Comparison of ENCODE assay signal across 11 cellular contexts in genomic region chr2:120771556-120772208, GRCh38. TPM values are rescaled to one million over a fixed set of nuclear protein-coding genes. Genes with fewer than 3 reads are reported as not detected.
DNase-seq lines count a peak whose midpoint lies in the region; ATAC-seq, FAIRE-seq and TF ChIP-seq lines count a peak whose summit lies in the region.
"Had no signal": no experiment of that assay in that cellular context is flagged by ENCODE, and none has a peak within 500 bp of the region (broad histone marks: within the 10 kb centered on the region; RNA-seq: fewer than 3 reads in every experiment).

No MANE protein-coding gene starts in this region.

- H3K9me3 Mint-ChIP-seq in activated naive CD4-positive, alpha-beta T cell treated with anti-CD3 and anti-CD28 coated beads, Interleukin-2, amount 10 ng/mL, durations not matched to agents 7 days and 5 days, result no peaks in the 10 kb centered on the region

- ATAC-seq in body of pancreas, result peak; percentile 68

- H3K9me3 ChIP-seq in HEK293 (ENCODE audit: control insufficient read depth, insufficient read depth, low read depth, low read length), result no peaks in the 10 kb centered on the region
- no peaks in the 10 kb centered on the region for H3K9me3 ChIP-seq in body of pancreas
- no peaks in the 10 kb centered on the region for H3K9me3 ChIP-seq in testis

- CTCF ChIA-PET in HEK293 (lab: Yijun Ruan, JAX), result no interaction called here
- CTCF ChIA-PET in activated naive CD4-positive, alpha-beta T cell treated with anti-CD3 and anti-CD28 coated beads, Interleukin-2, amount 10 ng/mL, durations not matched to agents 7 days and 5 days (lab: Charles Lee), result no interaction called here

- TF ChIP-seq CTCF in HEK293 (tag by site-specific recombination; IDR thresholded peaks at IDR 0.05) (no peak), body of pancreas (IDR thresholded peaks at IDR 0.05) (no peak), testis (IDR thresholded peaks at IDR 0.05) (no peak)

- H3K27ac ChIP-seq in HEK293 (ENCODE audit: extremely low read depth, low read depth, low read length) (no peak overlapping the region), body of pancreas (no peak overlapping the region), testis (no peak overlapping the region)

- H3K4me3 ChIP-seq in HEK293 (ENCODE audit: low read depth, low read length) (no peak overlapping the region), body of pancreas (no peak overlapping the region), testis (no peak overlapping the region)

- peak; percentile 18 to 45 (median 25) for DNase-seq in body of pancreas
- peak; percentile 97 for DNase-seq in islet precursor cell
- peak; percentile 49 for DNase-seq in testis
- no peak for DNase-seq in globus pallidus (ENCODE audit: low spot score)
- no peak for DNase-seq in activated gamma-delta T cell (lab: John Stamatoyannopoulos, UW)
- no peak for DNase-seq in activated naive CD4-positive, alpha-beta T cell treated with anti-CD3 and anti-CD28 coated beads, Interleukin-2, amount 10 ng/mL, durations not matched to agents 7 days and 5 days
- no peak for DNase-seq in GM12892 (ENCODE audit: insufficient read length)
- DNase-seq: amygdala, NCI-H1930 had no signal

- no peak for FAIRE-seq in GM12892 (lab: Jason Lieb, UNC)
- FAIRE-seq: islet of Langerhans had no signal

- TF ChIP-seq POLR2A in body of pancreas (IDR thresholded peaks at IDR 0.05) (no peak), testis (IDR thresholded peaks at IDR 0.05) (no peak), GM12892 (IDR thresholded peaks at IDR 0.05; ENCODE audit: low read depth, low read length) (no peak)

- no peaks in the 10 kb centered on the region for H3K27me3 Mint-ChIP-seq in activated naive CD4-positive, alpha-beta T cell treated with anti-CD3 and anti-CD28 coated beads, Interleukin-2, amount 10 ng/mL, durations not matched to agents 7 days and 5 days

- peaks cover 5% of the 10 kb centered on the region; the same call in 1 of the 2 replicates for H3K4me1 ChIP-seq in HEK293 (ENCODE audit: control insufficient read depth, insufficient read depth, low read length)
- no peaks in the 10 kb centered on the region for H3K4me1 ChIP-seq in body of pancreas
- H3K4me1 ChIP-seq in testis, result peaks cover 12% of the 10 kb centered on the region

- H3K36me3 Mint-ChIP-seq in activated naive CD4-positive, alpha-beta T cell treated with anti-CD3 and anti-CD28 coated beads, Interleukin-2, amount 10 ng/mL, durations not matched to agents 7 days and 5 days, result no peaks in the 10 kb centered on the region

- H3K36me3 ChIP-seq in HEK293 (ENCODE audit: control insufficient read depth in 2 of 2, insufficient read depth in 1 of 2, low read length in 2 of 2) (no peaks in the 10 kb centered on the region), body of pancreas (replicated peaks in 1 of 2; ENCODE audit: insufficient read depth in 1 of 2, low read depth in 2 of 2) (no peaks in the 10 kb centered on the region), testis (ENCODE audit: low read depth, missing control alignments) (no peaks in the 10 kb centered on the region)

- H3K27me3 ChIP-seq in body of pancreas (no peaks in the 10 kb centered on the region), testis (no peaks in the 10 kb centered on the region)

- no peak overlapping the region for H3K4me3 Mint-ChIP-seq in activated naive CD4-positive, alpha-beta T cell treated with anti-CD3 and anti-CD28 coated beads, Interleukin-2, amount 10 ng/mL, durations not matched to agents 7 days and 5 days

- no peaks in the 10 kb centered on the region for H3K4me1 Mint-ChIP-seq in activated naive CD4-positive, alpha-beta T cell treated with anti-CD3 and anti-CD28 coated beads, Interleukin-2, amount 10 ng/mL, durations not matched to agents 7 days and 5 days

- 76 to 87% methylated on average over 5 to 7 of the region's 7 CpGs for WGBS in body of pancreas, 2 donors
- 30 to 55% methylated on average over 7 of the region's 7 CpGs for WGBS in testis, 2 donors

- POLR2A ChIA-PET in HEK293 (lab: Yijun Ruan, JAX), result interaction anchor here (1.1 to 1.2 kb wide), 2 partner anchors 36 to 303 kb away, joined by 3 read pairs; partner anchors contain the start of gene GLI2

- H3K27ac Mint-ChIP-seq in activated naive CD4-positive, alpha-beta T cell treated with anti-CD3 and anti-CD28 coated beads, Interleukin-2, amount 10 ng/mL, durations not matched to agents 7 days and 5 days, result no peak overlapping the region

- intact Hi-C loops in body of pancreas (cut with DNase I), result no loop called here
- intact Hi-C loops in testis (cut with DNase I; ENCODE audit: low total_unique reads), result no loop called here

TF ChIP-seq in HEK293, 187 proteins besides CTCF, POLR2A, EP300 and RAD21 (continues in another document):
- TF ChIP-seq ZNF423 (tag by site-specific recombination; IDR thresholded peaks at IDR 0.05) (no peak), ZNF280C (tag by site-specific recombination; IDR thresholded peaks at IDR 0.05) (no peak), ZNF580 (tag by site-specific recombination; IDR thresholded peaks at IDR 0.05) (no peak), ZNF704 (tag by site-specific recombination; IDR thresholded peaks at IDR 0.05) (no peak), ZNF791 (tag by site-specific recombination; IDR thresholded peaks at IDR 0.05) (no peak), ZBTB11 (tag by site-specific recombination; conservative IDR thresholded peaks at IDR 0.05; ENCODE audit: low read depth) (no peak), ZNF596 (tag by site-specific recombination; IDR thresholded peaks at IDR 0.05) (no peak), KLF1 (tag by site-specific recombination; IDR thresholded peaks at IDR 0.05) (no peak), ZNF311 (tag by site-specific recombination; IDR thresholded peaks at IDR 0.05; ENCODE audit: borderline replicate concordance) (no peak)

RNA-seq across cellular contexts. Expression of gene GLI2, which starts 36.0 kb away (rescaled TPM):
- 1 to 10 TPM; 1.0 to 1.3 TPM for total RNA-seq in body of pancreas
- 10 to 100 TPM; 16.5 to 21.4 TPM for total RNA-seq in testis
- polyA plus RNA-seq in testis (ENCODE audit: insufficient read depth, low read depth, low replicate concordance), result 5.1 TPM
- not detected for polyA plus RNA-seq in GM12892 (2012; ENCODE audit: missing spikeins)

Comparison
In these comparisons a context has a peak if more than half of its experiments do, and no peak if none do; other contexts are left out.
1. DNase-seq: peak in body of pancreas (4 of 4), islet precursor cell (single experiment) and testis (single experiment); none in globus pallidus (single experiment), activated gamma-delta T cell (single experiment), activated naive CD4-positive, alpha-beta T cell treated with anti-CD3 and anti-CD28 coated beads, Interleukin-2, amount 10 ng/mL, durations not matched to agents 7 days and 5 days (single experiment) and GM12892 (single experiment).
2. RNA of gene GLI2, which starts 36.0 kb away (total RNA-seq): 16.5 to 21.4 TPM in testis; 1.0 to 1.3 TPM in body of pancreas; every median in the first group is over 4 times any median in the second.